In the genomic region with DNA sequence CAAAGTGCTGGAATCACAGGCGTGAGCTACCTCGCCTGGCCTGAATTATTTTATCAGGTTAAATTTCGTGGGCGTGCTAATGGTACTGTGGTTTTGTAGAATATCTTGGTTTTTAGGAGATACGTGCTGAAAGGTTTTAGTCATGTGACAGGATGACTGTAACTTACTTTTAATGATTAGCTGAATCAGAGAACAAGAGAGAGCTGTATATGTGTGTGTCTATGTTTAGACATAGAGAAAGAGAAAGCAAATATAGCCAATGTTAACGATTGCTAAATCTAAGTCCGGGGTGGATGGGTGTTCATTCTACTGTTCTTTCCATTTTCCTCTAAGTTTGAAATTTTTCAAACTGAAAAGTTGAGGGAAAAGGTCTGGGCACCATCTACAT, we compare ENCODE assay signal across 8 cellular contexts. TPM values are rescaled to one million over a fixed set of nuclear protein-coding genes. Genes with fewer than 3 reads are reported as not detected.
A peak's percentile ranks its signal among the peaks of the same experiment; 100 is the strongest.
DNase-seq lines count a peak whose midpoint lies in the region; ATAC-seq, FAIRE-seq and TF ChIP-seq lines count a peak whose summit lies in the region.

No MANE protein-coding gene starts in this region.

- H3K36me3 Mint-ChIP-seq in activated CD4-positive, alpha-beta T cell treated with anti-CD3 and anti-CD28 coated beads for 36 hours (ENCODE audit: low read depth) = peaks cover 67% of the 10 kb centered on the region
- peaks cover 41% of the 10 kb centered on the region for H3K36me3 Mint-ChIP-seq in activated naive CD8-positive, alpha-beta T cell treated with anti-CD3 and anti-CD28 coated beads for 36 hours

- peak overlapping the region; percentile 70 for H3K27ac Mint-ChIP-seq in activated CD4-positive, alpha-beta T cell treated with anti-CD3 and anti-CD28 coated beads for 36 hours
- peak overlapping the region; percentile 80 for H3K27ac Mint-ChIP-seq in activated naive CD8-positive, alpha-beta T cell treated with anti-CD3 and anti-CD28 coated beads for 36 hours

- H3K4me3 Mint-ChIP-seq in activated CD4-positive, alpha-beta T cell treated with anti-CD3 and anti-CD28 coated beads for 36 hours = no peak overlapping the region
- no peak overlapping the region for H3K4me3 Mint-ChIP-seq in activated naive CD8-positive, alpha-beta T cell treated with anti-CD3 and anti-CD28 coated beads for 36 hours

- TF ChIP-seq CTCF in kidney (IDR thresholded peaks at IDR 0.05; ENCODE audit: borderline replicate concordance, extremely low read depth, insufficient read depth) = no peak

- peaks cover 15 to 16% of the 10 kb centered on the region in 2 donors for H3K4me1 ChIP-seq in kidney (ENCODE audit: control insufficient read depth in 1 of 2, insufficient read depth in 1 of 2, low read depth in 1 of 2, low read length in 2 of 2)

- H3K27ac ChIP-seq in kidney (ENCODE audit: low read depth in 2 of 2, low read length in 2 of 2) (peak overlapping the region; percentile 44 to 73), temporal lobe (ENCODE audit: low read depth, low read length) (peak overlapping the region; percentile 44)

- intact Hi-C loops in activated CD4-positive, alpha-beta T cell treated with anti-CD3 and anti-CD28 coated beads for 36 hours (cut with DNase I, micrococcal nuclease) = no loop called here
- intact Hi-C loops in kidney (cut with DNase I) = no loop called here

- FAIRE-seq in kidney (lab: Jason Lieb, UNC) = no peak

- CTCF ChIA-PET in activated CD4-positive, alpha-beta T cell treated with anti-CD3 and anti-CD28 coated beads for 36 hours (lab: Charles Lee) = interaction anchor here (0.8 to 10.1 kb wide), 4 partner anchors 13 to 104 kb away, joined by 3 to 170 read pairs (median 4); no protein-coding TSS in a partner anchor

- DNase-seq in activated CD4-positive, alpha-beta T cell treated with anti-CD3 and anti-CD28 coated beads for 36 hours = no peak
- no peak for DNase-seq in activated CD4-positive, alpha-beta T cell treated with anti-CD3 and anti-CD28 coated beads, Interleukin-2, amount 50 U/mL, for 48 hours
- DNase-seq in activated naive CD8-positive, alpha-beta T cell treated with anti-CD3 and anti-CD28 coated beads for 36 hours = no peak
- DNase-seq in kidney (no peak), NCI-H1105 treated with DMSO at 0.1 percent for 48 hours (lab: John Stamatoyannopoulos, UW) (no peak), NCI-H526 (lab: John Stamatoyannopoulos, UW) (no peak)

- peaks cover 30 to 69% of the 10 kb centered on the region in 2 donors for H3K36me3 ChIP-seq in kidney (ENCODE audit: control insufficient read depth in 1 of 2, insufficient read depth in 2 of 2, low read length in 2 of 2)

- no peak overlapping the region for H3K4me3 ChIP-seq in kidney (ENCODE audit: low read length in 2 of 2)

- POLR2A ChIA-PET in activated CD4-positive, alpha-beta T cell treated with anti-CD3 and anti-CD28 coated beads for 36 hours (lab: Charles Lee) = no interaction called here

- peaks cover 40% of the 10 kb centered on the region for H3K4me1 Mint-ChIP-seq in activated CD4-positive, alpha-beta T cell treated with anti-CD3 and anti-CD28 coated beads for 36 hours
- peaks cover 22% of the 10 kb centered on the region for H3K4me1 Mint-ChIP-seq in activated naive CD8-positive, alpha-beta T cell treated with anti-CD3 and anti-CD28 coated beads for 36 hours

- ATAC-seq in activated CD4-positive, alpha-beta T cell treated with anti-CD3 and anti-CD28 coated beads for 36 hours = peak; percentile 31
- no peak for ATAC-seq in GM21381 (IDR thresholded peaks at IDR 0.05; ENCODE audit: unreplicated experiment)

- no peak overlapping the region for H3K9ac ChIP-seq in kidney (ENCODE audit: low read length in 2 of 2)

- H3K9me3 Mint-ChIP-seq in activated CD4-positive, alpha-beta T cell treated with anti-CD3 and anti-CD28 coated beads for 36 hours (ENCODE audit: low read depth) = no peaks in the 10 kb centered on the region
- H3K9me3 Mint-ChIP-seq in activated naive CD8-positive, alpha-beta T cell treated with anti-CD3 and anti-CD28 coated beads for 36 hours = no peaks in the 10 kb centered on the region

- no peaks in the 10 kb centered on the region for H3K9me3 ChIP-seq in kidney (ENCODE audit: control insufficient read depth in 1 of 2, low read length in 2 of 2)

- no peaks in the 10 kb centered on the region for H3K27me3 Mint-ChIP-seq in activated CD4-positive, alpha-beta T cell treated with anti-CD3 and anti-CD28 coated beads for 36 hours
- no peaks in the 10 kb centered on the region for H3K27me3 Mint-ChIP-seq in activated naive CD8-positive, alpha-beta T cell treated with anti-CD3 and anti-CD28 coated beads for 36 hours

RNA-seq across cellular contexts. Expression of a gene that starts 9.2 kb away (rescaled TPM):
- total RNA-seq in activated CD4-positive, alpha-beta T cell treated with anti-CD3 and anti-CD28 coated beads for 36 hours = 10 to 100 TPM; 23.2 to 28.8 TPM
- 10 to 100 TPM; 26.6 to 28.3 TPM for total RNA-seq in activated naive CD8-positive, alpha-beta T cell treated with anti-CD3 and anti-CD28 coated beads for 36 hours
- total RNA-seq in kidney = 53.1 TPM
- 34.6 TPM for polyA plus RNA-seq in kidney (ENCODE audit: insufficient read depth, low read depth, low replicate concordance)
- 113 TPM for total RNA-seq in temporal lobe
